In genomic region chr10:13916384-13916947, GRCh38 we compare ENCODE assay signal across 1 cellular context.
TF ChIP-seq lines count a peak whose summit lies in the region.

No MANE protein-coding gene starts in this region.

TF ChIP-seq in GM12878, 131 proteins besides CTCF, POLR2A, EP300 and RAD21 (continued from another document):
- TF ChIP-seq CBX5 (IDR thresholded peaks at IDR 0.05; ENCODE audit: low read depth), result no peak
- no peak for TF ChIP-seq BRCA1 (IDR thresholded peaks at IDR 0.05; ENCODE audit: low read depth, low read length)
- no peak for TF ChIP-seq ZNF622 (IDR thresholded peaks at IDR 0.05)
- TF ChIP-seq NFYA (IDR thresholded peaks at IDR 0.05; ENCODE audit: borderline replicate concordance, low read depth, low read length), result no peak
- no peak for TF ChIP-seq SREBF2 (IDR thresholded peaks at IDR 0.05; ENCODE audit: low read length)
- TF ChIP-seq POU2F2 (IDR thresholded peaks at IDR 0.05; ENCODE audit: borderline replicate concordance, low read depth, low read length), result no peak
- TF ChIP-seq, protein P1, sequence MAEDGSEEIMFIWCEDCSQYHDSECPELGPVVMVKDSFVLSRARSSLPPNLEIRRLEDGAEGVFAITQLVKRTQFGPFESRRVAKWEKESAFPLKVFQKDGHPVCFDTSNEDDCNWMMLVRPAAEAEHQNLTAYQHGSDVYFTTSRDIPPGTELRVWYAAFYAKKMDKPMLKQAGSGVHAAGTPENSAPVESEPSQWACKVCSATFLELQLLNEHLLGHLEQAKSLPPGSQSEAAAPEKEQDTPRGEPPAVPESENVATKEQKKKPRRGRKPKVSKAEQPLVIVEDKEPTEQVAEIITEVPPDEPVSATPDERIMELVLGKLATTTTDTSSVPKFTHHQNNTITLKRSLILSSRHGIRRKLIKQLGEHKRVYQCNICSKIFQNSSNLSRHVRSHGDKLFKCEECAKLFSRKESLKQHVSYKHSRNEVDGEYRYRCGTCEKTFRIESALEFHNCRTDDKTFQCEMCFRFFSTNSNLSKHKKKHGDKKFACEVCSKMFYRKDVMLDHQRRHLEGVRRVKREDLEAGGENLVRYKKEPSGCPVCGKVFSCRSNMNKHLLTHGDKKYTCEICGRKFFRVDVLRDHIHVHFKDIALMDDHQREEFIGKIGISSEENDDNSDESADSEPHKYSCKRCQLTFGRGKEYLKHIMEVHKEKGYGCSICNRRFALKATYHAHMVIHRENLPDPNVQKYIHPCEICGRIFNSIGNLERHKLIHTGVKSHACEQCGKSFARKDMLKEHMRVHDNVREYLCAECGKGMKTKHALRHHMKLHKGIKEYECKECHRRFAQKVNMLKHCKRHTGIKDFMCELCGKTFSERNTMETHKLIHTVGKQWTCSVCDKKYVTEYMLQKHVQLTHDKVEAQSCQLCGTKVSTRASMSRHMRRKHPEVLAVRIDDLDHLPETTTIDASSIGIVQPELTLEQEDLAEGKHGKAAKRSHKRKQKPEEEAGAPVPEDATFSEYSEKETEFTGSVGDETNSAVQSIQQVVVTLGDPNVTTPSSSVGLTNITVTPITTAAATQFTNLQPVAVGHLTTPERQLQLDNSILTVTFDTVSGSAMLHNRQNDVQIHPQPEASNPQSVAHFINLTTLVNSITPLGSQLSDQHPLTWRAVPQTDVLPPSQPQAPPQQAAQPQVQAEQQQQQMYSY (CRISPR knock-in tag; IDR thresholded peaks at IDR 0.05), result no peak
- TF ChIP-seq, protein P2, sequence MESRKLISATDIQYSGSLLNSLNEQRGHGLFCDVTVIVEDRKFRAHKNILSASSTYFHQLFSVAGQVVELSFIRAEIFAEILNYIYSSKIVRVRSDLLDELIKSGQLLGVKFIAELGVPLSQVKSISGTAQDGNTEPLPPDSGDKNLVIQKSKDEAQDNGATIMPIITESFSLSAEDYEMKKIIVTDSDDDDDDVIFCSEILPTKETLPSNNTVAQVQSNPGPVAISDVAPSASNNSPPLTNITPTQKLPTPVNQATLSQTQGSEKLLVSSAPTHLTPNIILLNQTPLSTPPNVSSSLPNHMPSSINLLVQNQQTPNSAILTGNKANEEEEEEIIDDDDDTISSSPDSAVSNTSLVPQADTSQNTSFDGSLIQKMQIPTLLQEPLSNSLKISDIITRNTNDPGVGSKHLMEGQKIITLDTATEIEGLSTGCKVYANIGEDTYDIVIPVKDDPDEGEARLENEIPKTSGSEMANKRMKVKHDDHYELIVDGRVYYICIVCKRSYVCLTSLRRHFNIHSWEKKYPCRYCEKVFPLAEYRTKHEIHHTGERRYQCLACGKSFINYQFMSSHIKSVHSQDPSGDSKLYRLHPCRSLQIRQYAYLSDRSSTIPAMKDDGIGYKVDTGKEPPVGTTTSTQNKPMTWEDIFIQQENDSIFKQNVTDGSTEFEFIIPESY (IDR thresholded peaks at IDR 0.05), result no peak
- no peak for TF ChIP-seq ZBTB4 (CRISPR knock-in tag; IDR thresholded peaks at IDR 0.05)
- TF ChIP-seq SIN3A (IDR thresholded peaks at IDR 0.05; ENCODE audit: low read depth, low read length), result no peak
- TF ChIP-seq SREBF1 (IDR thresholded peaks at IDR 0.05; ENCODE audit: low read length), result no peak
